In genomic region chr19:38734176-38734425, GRCh38 we compare ENCODE assay signal across 12 cellular contexts. TPM values are rescaled to one million over a fixed set of nuclear protein-coding genes. Genes with fewer than 3 reads are reported as not detected.
A peak's percentile ranks its signal among the peaks of the same experiment; 100 is the strongest.
DNase-seq lines count a peak whose midpoint lies in the region; ATAC-seq, FAIRE-seq and TF ChIP-seq lines count a peak whose summit lies in the region.
"Had no signal": no experiment of that assay in that cellular context is flagged by ENCODE, and none has a peak within 500 bp of the region (broad histone marks: within the 10 kb centered on the region; RNA-seq: fewer than 3 reads in every experiment).

No MANE protein-coding gene starts in this region.

- no peaks in the 10 kb centered on the region for H3K9me3 ChIP-seq in CD4-positive, alpha-beta memory T cell (ENCODE audit: control insufficient read depth in 1 of 2, low read length in 2 of 2)
- no peaks in the 10 kb centered on the region for H3K9me3 ChIP-seq in parathyroid adenoma (ENCODE audit: control insufficient read depth, low read length)

- no peaks in the 10 kb centered on the region for H3K9me3 Mint-ChIP-seq in CD4-positive, alpha-beta memory T cell
- H3K9me3 Mint-ChIP-seq in activated naive CD4-positive, alpha-beta T cell treated with anti-CD3 and anti-CD28 coated beads for 36 hours: no peaks in the 10 kb centered on the region

- TF ChIP-seq CTCF in coronary artery (IDR thresholded peaks at IDR 0.05): no peak
- TF ChIP-seq CTCF in parathyroid adenoma (IDR thresholded peaks at IDR 0.05): no peak

- peak overlapping the region; percentile 74 to 89 (median 82) for H3K4me3 Mint-ChIP-seq in CD4-positive, alpha-beta memory T cell
- H3K4me3 Mint-ChIP-seq in activated naive CD4-positive, alpha-beta T cell treated with anti-CD3 and anti-CD28 coated beads for 36 hours: no peak overlapping the region

- CTCF ChIA-PET in CD4-positive, alpha-beta memory T cell (lab: Charles Lee; ENCODE audit: partially characterized antibody): interaction anchor here (1.3 to 3.3 kb wide), 9 partner anchors 10 to 197 kb away, joined by 3 to 18 read pairs (median 5); partner anchors contain the start of genes ACTN4, MRPS12, NFKBIB and SARS2
- CTCF ChIA-PET in activated naive CD4-positive, alpha-beta T cell treated with anti-CD3 and anti-CD28 coated beads for 36 hours (lab: Charles Lee): interaction anchor here (1.5 kb wide), 1 partner anchor 196 kb away, joined by 3 read pairs; the partner anchor contains the start of genes MRPS12 and SARS2

- H3K9ac ChIP-seq in parathyroid adenoma: no peak overlapping the region

- peaks cover 25 to 72% (median 42%) of the 10 kb centered on the region in 4 donors for H3K4me1 Mint-ChIP-seq in CD4-positive, alpha-beta memory T cell
- H3K4me1 Mint-ChIP-seq in activated naive CD4-positive, alpha-beta T cell treated with anti-CD3 and anti-CD28 coated beads for 36 hours (ENCODE audit: low read depth): peaks cover 25% of the 10 kb centered on the region

- H3K4me1 ChIP-seq in CD4-positive, alpha-beta memory T cell (ENCODE audit: insufficient read depth, low read length): peaks cover 49% of the 10 kb centered on the region
- peaks cover 7% of the 10 kb centered on the region for H3K4me1 ChIP-seq in parathyroid adenoma

- H3K4me2 ChIP-seq in parathyroid adenoma (ENCODE audit: low read length): no peak overlapping the region

- peak overlapping the region; percentile 81 to 94 (median 90) for H3K27ac Mint-ChIP-seq in CD4-positive, alpha-beta memory T cell
- no peak overlapping the region for H3K27ac Mint-ChIP-seq in activated naive CD4-positive, alpha-beta T cell treated with anti-CD3 and anti-CD28 coated beads for 36 hours

- no peaks in the 10 kb centered on the region for H3K27me3 ChIP-seq in CD4-positive, alpha-beta memory T cell (ENCODE audit: insufficient read depth, low read length)
- H3K27me3 ChIP-seq in parathyroid adenoma (ENCODE audit: control insufficient read depth, insufficient read depth, low read length): no peaks in the 10 kb centered on the region

- H3K79me2 ChIP-seq in parathyroid adenoma: no peaks in the 10 kb centered on the region

- intact Hi-C loops in CD4-positive, alpha-beta memory T cell (cut with micrococcal nuclease): loop anchor here (1.0 to 5.0 kb wide), 3 partner anchors 87 to 332 kb away; partner anchors contain the start of genes ACTN4, FAM98C, MRPS12 and SARS2
- intact Hi-C loops in activated naive CD4-positive, alpha-beta T cell treated with anti-CD3 and anti-CD28 coated beads for 36 hours (cut with micrococcal nuclease): no loop called here

- no peaks in the 10 kb centered on the region for H3K36me3 ChIP-seq in CD4-positive, alpha-beta memory T cell (ENCODE audit: insufficient read depth, low read length)
- no peaks in the 10 kb centered on the region for H3K36me3 ChIP-seq in parathyroid adenoma (ENCODE audit: control insufficient read depth, insufficient read depth, low read length)

- H3K4me3 ChIP-seq in CD4-positive, alpha-beta memory T cell (ENCODE audit: low read length in 2 of 2): peak overlapping the region in 1 of 2 donors; percentile 38
- H3K4me3 ChIP-seq in coronary artery (no peak overlapping the region), parathyroid adenoma (ENCODE audit: low read depth, low read length) (no peak overlapping the region)

- H2AFZ ChIP-seq in parathyroid adenoma: no peak overlapping the region

- H3K27me3 Mint-ChIP-seq in CD4-positive, alpha-beta memory T cell: peaks cover 0 to 2% of the 10 kb centered on the region in 2 donors
- peaks cover 2% of the 10 kb centered on the region for H3K27me3 Mint-ChIP-seq in activated naive CD4-positive, alpha-beta T cell treated with anti-CD3 and anti-CD28 coated beads for 36 hours (ENCODE audit: low read depth)

- ATAC-seq in HG03045 (IDR thresholded peaks at IDR 0.05; ENCODE audit: unreplicated experiment): no peak

- peak overlapping the region; percentile 53 for H3K27ac ChIP-seq in CD4-positive, alpha-beta memory T cell (ENCODE audit: low read depth, low read length)
- H3K27ac ChIP-seq in coronary artery (peak overlapping the region; percentile 43 to 79), parathyroid adenoma (peak overlapping the region; percentile 58)

- POLR2A ChIA-PET in CD4-positive, alpha-beta memory T cell (lab: Charles Lee; ENCODE audit: partially characterized antibody): interaction anchor here (1.0 to 3.2 kb wide), 17 partner anchors 8 to 331 kb away, joined by 3 to 36 read pairs (median 7); partner anchors contain the start of genes ECH1, EIF3K, FAM98C and HNRNPL

- FAIRE-seq in HTR-8/SVneo (lab: Jason Lieb, UNC): peak; percentile 9
- FAIRE-seq: G401.6, H1 had no signal

- DNase-seq in CD4-positive, alpha-beta memory T cell: no peak
- DNase-seq in HTR-8/SVneo (ENCODE audit: insufficient read length, low spot score) (no peak), coronary artery (ENCODE audit: low spot score) (no peak), NCI-H1092 (lab: John Stamatoyannopoulos, UW) (no peak), T1000 (lab: John Stamatoyannopoulos, UW) (no peak)
- no peak for DNase-seq in activated naive CD4-positive, alpha-beta T cell treated with anti-CD3 and anti-CD28 coated beads for 36 hours
- DNase-seq: activated gamma-delta T cell treated with Interleukin-2 at 50 U/mL for 16 hours had no signal

- peaks cover 0 to 21% of the 10 kb centered on the region in 2 donors for H3K36me3 Mint-ChIP-seq in CD4-positive, alpha-beta memory T cell
- H3K36me3 Mint-ChIP-seq in activated naive CD4-positive, alpha-beta T cell treated with anti-CD3 and anti-CD28 coated beads for 36 hours (ENCODE audit: low read depth): peaks cover 2% of the 10 kb centered on the region

RNA-seq across cellular contexts. Expression of gene CAPN12, which starts 10.2 kb away (rescaled TPM):
- total RNA-seq in CD4-positive, alpha-beta memory T cell: 10 to 100 TPM; 16.8 to 19.5 TPM
- 1 to 10 TPM; 3.9 to 9.9 TPM for polyA plus RNA-seq in CD4-positive, alpha-beta memory T cell
- 1 to 10 TPM; 1.9 to 2.2 TPM for total RNA-seq in activated naive CD4-positive, alpha-beta T cell treated with anti-CD3 and anti-CD28 coated beads for 36 hours

RNA-seq across cellular contexts. Expression of gene LGALS7, which starts 39.2 kb away (rescaled TPM):
- not detected for total RNA-seq in CD4-positive, alpha-beta memory T cell
- not detected for polyA plus RNA-seq in CD4-positive, alpha-beta memory T cell
- not detected for total RNA-seq in activated naive CD4-positive, alpha-beta T cell treated with anti-CD3 and anti-CD28 coated beads for 36 hours
- total RNA-seq: H1, posterior vena cava had no signal

RNA-seq across cellular contexts. Expression of gene LGALS7B, which starts 54.9 kb away (rescaled TPM):
- not detected for total RNA-seq in CD4-positive, alpha-beta memory T cell
- polyA plus RNA-seq in CD4-positive, alpha-beta memory T cell: not detected
- not detected for total RNA-seq in activated naive CD4-positive, alpha-beta T cell treated with anti-CD3 and anti-CD28 coated beads for 36 hours
- total RNA-seq: H1, posterior vena cava had no signal

Comparison
In these comparisons a context has a peak if more than half of its experiments do, and no peak if none do; other contexts are left out.
1. RNA of gene CAPN12, which starts 10.2 kb away (total RNA-seq): 16.8 to 19.5 TPM in CD4-positive, alpha-beta memory T cell; 1.9 to 2.2 TPM in activated naive CD4-positive, alpha-beta T cell treated with anti-CD3 and anti-CD28 coated beads for 36 hours; every median in the first group is over 4 times any median in the second.
2. Peak in every context shown above with its lines, with median percentiles within 50 percentile points of each other: H3K27ac ChIP-seq.